In genomic region chr21:32347351-32347750, GRCh38 we compare ENCODE assay signal across 26 cellular contexts. TPM values are rescaled to one million over a fixed set of nuclear protein-coding genes. Genes with fewer than 3 reads are reported as not detected.
DNase-seq lines count a peak whose midpoint lies in the region; ATAC-seq and TF ChIP-seq lines count a peak whose summit lies in the region.
"Had no signal": no experiment of that assay in that cellular context is flagged by ENCODE, and none has a peak within 500 bp of the region (broad histone marks: within the 10 kb centered on the region; RNA-seq: fewer than 3 reads in every experiment).

No MANE protein-coding gene starts in this region.

- no peaks in the 10 kb centered on the region for H3K4me1 Mint-ChIP-seq in MCF 10A (ENCODE audit: insufficient read depth, unreplicated experiment)
- peaks cover 13% of the 10 kb centered on the region for H3K4me1 Mint-ChIP-seq in endothelial cell (ENCODE audit: unreplicated experiment)
- H3K4me1 Mint-ChIP-seq in CD4-positive, alpha-beta T cell (ENCODE audit: low read depth): no peaks in the 10 kb centered on the region
- H3K4me1 Mint-ChIP-seq: CD4-positive, alpha-beta memory T cell had no signal

- H3K4me3 ChIP-seq in breast epithelium: no peak overlapping the region
- H3K4me3 ChIP-seq in prostate gland: no peak overlapping the region
- H3K4me3 ChIP-seq: BLaER1, GM12878, SJSA1 had no signal

- TF ChIP-seq CTCF in breast epithelium (IDR thresholded peaks at IDR 0.05) (no peak), MCF 10A (IDR thresholded peaks at IDR 0.05; ENCODE audit: unreplicated experiment) (no peak), endothelial cell (IDR thresholded peaks at IDR 0.05; ENCODE audit: unreplicated experiment) (no peak), prostate gland (IDR thresholded peaks at IDR 0.05) (no peak)
- TF ChIP-seq CTCF in CD4-positive, alpha-beta T cell (IDR thresholded peaks at IDR 0.05): no peak

- no peak for ATAC-seq in CD4-positive, alpha-beta T cell (ENCODE audit: poor library complexity)
- ATAC-seq: GM12878 had no signal

- H3K4me3 Mint-ChIP-seq in MCF 10A (ENCODE audit: unreplicated experiment): no peak overlapping the region
- no peak overlapping the region for H3K4me3 Mint-ChIP-seq in endothelial cell (ENCODE audit: unreplicated experiment)
- no peak overlapping the region for H3K4me3 Mint-ChIP-seq in CD4-positive, alpha-beta T cell
- H3K4me3 Mint-ChIP-seq: CD4-positive, alpha-beta memory T cell; IgD-negative memory B cell had no signal

- H3K36me3 Mint-ChIP-seq in MCF 10A (ENCODE audit: insufficient read depth, unreplicated experiment) (peaks cover 85% of the 10 kb centered on the region), endothelial cell (ENCODE audit: low read depth, unreplicated experiment) (peaks cover 63% of the 10 kb centered on the region)
- peaks cover 97% of the 10 kb centered on the region for H3K36me3 Mint-ChIP-seq in CD4-positive, alpha-beta T cell (ENCODE audit: low read depth)

- POLR2A ChIA-PET in MCF 10A (lab: Yijun Ruan, JAX): no interaction called here
- POLR2A ChIA-PET in CD4-positive, alpha-beta T cell (lab: Charles Lee): no interaction called here

- H3K9me3 Mint-ChIP-seq in MCF 10A (ENCODE audit: unreplicated experiment): no peaks in the 10 kb centered on the region
- no peaks in the 10 kb centered on the region for H3K9me3 Mint-ChIP-seq in endothelial cell (ENCODE audit: unreplicated experiment)
- H3K9me3 Mint-ChIP-seq in CD4-positive, alpha-beta T cell: peaks cover 2% of the 10 kb centered on the region

- H3K36me3 ChIP-seq in breast epithelium: peaks cover 14% of the 10 kb centered on the region
- peaks cover 7 to 26% of the 10 kb centered on the region in 2 donors for H3K36me3 ChIP-seq in prostate gland

- WGBS in prostate gland: 91% methylated on average over 12 of the region's 12 CpGs

- H3K27ac Mint-ChIP-seq in MCF 10A (ENCODE audit: low read depth, unreplicated experiment) (no peak overlapping the region), endothelial cell (ENCODE audit: unreplicated experiment) (peak overlapping the region; percentile 36)
- no peak overlapping the region for H3K27ac Mint-ChIP-seq in CD4-positive, alpha-beta T cell
- H3K27ac Mint-ChIP-seq: CD4-positive, alpha-beta memory T cell had no signal

- H3K4me1 ChIP-seq in breast epithelium (no peaks in the 10 kb centered on the region), prostate gland (replicated peaks) (peaks cover 34% of the 10 kb centered on the region)
- H3K4me1 ChIP-seq: BLaER1, Caco-2, SJSA1 had no signal

- H3K27me3 Mint-ChIP-seq in MCF 10A (ENCODE audit: insufficient read depth, unreplicated experiment) (no peaks in the 10 kb centered on the region), endothelial cell (ENCODE audit: unreplicated experiment) (no peaks in the 10 kb centered on the region)
- no peaks in the 10 kb centered on the region for H3K27me3 Mint-ChIP-seq in CD4-positive, alpha-beta T cell
- H3K27me3 Mint-ChIP-seq: CD4-positive, alpha-beta memory T cell; IgD-negative memory B cell had no signal

- no peaks in the 10 kb centered on the region for H3K27me3 ChIP-seq in breast epithelium
- no peaks in the 10 kb centered on the region for H3K27me3 ChIP-seq in prostate gland (replicated peaks; ENCODE audit: insufficient read depth)
- H3K27me3 ChIP-seq in CD4-positive, alpha-beta T cell (ENCODE audit: control insufficient read depth, insufficient read depth, low read length): no peaks in the 10 kb centered on the region
- H3K27me3 ChIP-seq: BLaER1, SJSA1 had no signal

- intact Hi-C loops in breast epithelium (cut with DNase I; ENCODE audit: low total_unique reads) (no loop called here), MCF 10A (cut with micrococcal nuclease) (no loop called here), prostate gland (cut with DNase I) (no loop called here)
- intact Hi-C loops in CD4-positive, alpha-beta T cell (cut with DNase I, micrococcal nuclease): no loop called here

- TF ChIP-seq POLR2A in breast epithelium (IDR thresholded peaks at IDR 0.05) (no peak), prostate gland (IDR thresholded peaks at IDR 0.05) (no peak)

- H3K27ac ChIP-seq in breast epithelium (peak overlapping the region; percentile 83 to 85), prostate gland (peak overlapping the region; percentile 85 to 90)
- no peak overlapping the region for H3K27ac ChIP-seq in CD4-positive, alpha-beta T cell (ENCODE audit: low read depth, low read length)
- H3K27ac ChIP-seq: BLaER1, KMS-11, SJSA1 had no signal

- CTCF ChIA-PET in MCF 10A (lab: Yijun Ruan, JAX): no interaction called here
- CTCF ChIA-PET in CD4-positive, alpha-beta T cell (lab: Charles Lee): no interaction called here

- no TSS peak for BruUV-seq in MCF 10A (replicated peaks; lab: Mats Ljungman, UMichigan)

- no peak for DNase-seq in breast epithelium (ENCODE audit: low spot score in 2 of 2)
- no peak for DNase-seq in MCF 10A (ENCODE audit: unreplicated experiment)
- no peak for DNase-seq in endothelial cell (ENCODE audit: low spot score)
- DNase-seq in prostate gland (ENCODE audit: low spot score): no peak
- no peak for DNase-seq in COLO668 (lab: John Stamatoyannopoulos, UW; ENCODE audit: unreplicated experiment)
- no peak for DNase-seq in CD4-positive, alpha-beta T cell
- DNase-seq in activated T-cell treated with anti-CD3 and anti-CD28 coated beads, Interleukin-2, amount 50 U/mL, for 48 hours: no peak
- DNase-seq: CD4-positive, alpha-beta memory T cell; GDM1; HCEC 1CT; NCI-H1048; NCI-H1417; NCI-H1694 treated with DMSO at 0.1 percent for 48 hours; NCI-H2081; NCI-H2227 treated with DMSO at 0.1 percent for 48 hours; NCI-H526 treated with DMSO at 0.1 percent for 48 hours; Right ventricle myocardium superior; RPMI8226 had no signal

- peaks cover 0 to 12% of the 10 kb centered on the region in 2 donors for H3K9me3 ChIP-seq in breast epithelium
- no peaks in the 10 kb centered on the region for H3K9me3 ChIP-seq in prostate gland
- H3K9me3 ChIP-seq in CD4-positive, alpha-beta T cell (ENCODE audit: control insufficient read depth, low read length): peaks cover 15% of the 10 kb centered on the region
- H3K9me3 ChIP-seq: Caco-2 had no signal

RNA-seq across cellular contexts. Expression of gene URB1, which starts 45.5 kb away (rescaled TPM):
- 10 to 100 TPM; 12.8 to 22.2 (median 20.6) TPM for total RNA-seq in breast epithelium
- 32.3 and 43.5 TPM in 2 replicates for total RNA-seq in MCF 10A (2022)
- 10.6 TPM for total RNA-seq in endothelial cell (ENCODE audit: unreplicated experiment)
- 10 to 100 TPM; 33.4 to 41.4 TPM for total RNA-seq in prostate gland
- 1 to 10 TPM; 5.4 to 5.7 TPM for total RNA-seq in CD4-positive, alpha-beta T cell

RNA-seq across cellular contexts. Expression of gene MRAP, which starts 48.7 kb away (rescaled TPM):
- total RNA-seq in breast epithelium (10 to 100 TPM in 1 of 3 donors, 1 to 10 TPM in 2; 5.1 to 23.4 (median 8.8) TPM), MCF 10A (2022) (not detected in 2 replicates), endothelial cell (ENCODE audit: unreplicated experiment) (not detected), prostate gland (1 to 10 TPM in 1 of 2 donors, not detected in 1; 4.7 TPM)
- total RNA-seq in CD4-positive, alpha-beta T cell: not detected
- total RNA-seq: Caco-2; CD4-positive, alpha-beta memory T cell; GM12878; H1; NCI-H460; SJSA1 had no signal
